Comparison of ENCODE assay signal across 8 cellular contexts in genomic region chr9:27726244-27727141, GRCh38.
DNase-seq lines count a peak whose midpoint lies in the region; ATAC-seq and TF ChIP-seq lines count a peak whose summit lies in the region.

No MANE protein-coding gene starts in this region.

- peak; percentile 95 for TF ChIP-seq CTCF in epithelial cell of esophagus (IDR thresholded peaks at IDR 0.05; ENCODE audit: insufficient read depth, low read depth, low read length, missing control alignments)
- TF ChIP-seq CTCF in tibial nerve (IDR thresholded peaks at IDR 0.05), result peak; percentile 68 to 74 (median 72)

- ATAC-seq in GM18511 (IDR thresholded peaks at IDR 0.05; ENCODE audit: unreplicated experiment) (peak; percentile 86), HG03135 (IDR thresholded peaks at IDR 0.05; ENCODE audit: unreplicated experiment) (peak; percentile 82)

- peaks cover 0 to 3% (median 0%) of the 10 kb centered on the region in 4 donors for H3K4me1 ChIP-seq in tibial nerve

- H3K27ac ChIP-seq in tibial nerve, result no peak overlapping the region

- no peak overlapping the region for H3K4me3 ChIP-seq in epithelial cell of esophagus (ENCODE audit: low read length)
- no peak overlapping the region for H3K4me3 ChIP-seq in tibial nerve

- TF ChIP-seq POLR2A in tibial nerve (IDR thresholded peaks at IDR 0.05), result no peak

- 5% methylated on average over 5 of the region's 5 CpGs for WGBS in tibial nerve, 2 donors

- no peaks in the 10 kb centered on the region for H3K36me3 ChIP-seq in tibial nerve

- TF ChIP-seq EP300 in tibial nerve (IDR thresholded peaks at IDR 0.05), result no peak

- DNase-seq in Ammon's horn (ENCODE audit: low spot score) (peak; percentile 91), NCI-H2227 (lab: John Stamatoyannopoulos, UW; ENCODE audit: unreplicated experiment) (peak; percentile 27), epithelial cell of esophagus (ENCODE audit: low read depth) (peak; percentile 83), myocyte (ENCODE audit: low read depth) (peak; percentile 85), tibial nerve (ENCODE audit: low spot score in 2 of 2) (peak in 1 of 2 donors; percentile 64)
- peak; percentile 55 to 61 for DNase-seq in activated CD4-positive, alpha-beta T cell treated with anti-CD3 and anti-CD28 coated beads, Interleukin-2, amount 50 U/mL, for 48 hours

- no peaks in the 10 kb centered on the region for H3K9me3 ChIP-seq in tibial nerve

- H3K27me3 ChIP-seq in tibial nerve, result no peaks in the 10 kb centered on the region
